Comparison of ENCODE assay signal across 8 cellular contexts in genomic region chr6:42021847-42022754, GRCh38. TPM values are rescaled to one million over a fixed set of nuclear protein-coding genes. Genes with fewer than 3 reads are reported as not detected.
DNase-seq lines count a peak whose midpoint lies in the region; ATAC-seq, FAIRE-seq and TF ChIP-seq lines count a peak whose summit lies in the region.

No MANE protein-coding gene starts in this region.

- FAIRE-seq in D721Med (lab: Jason Lieb, UNC), result no peak

- peak overlapping the region; percentile 42 for H3K27ac ChIP-seq in HL-60 (replicated peaks)
- peak overlapping the region in 3 of 4 donors; percentile 32 to 43 (median 43) for H3K27ac ChIP-seq in sigmoid colon

- no peaks in the 10 kb centered on the region for H3K36me3 ChIP-seq in sigmoid colon

- TF ChIP-seq CTCF in GM13976 (IDR thresholded peaks at IDR 0.05; ENCODE audit: borderline replicate concordance, control extremely low read depth, extremely low read depth, insufficient read depth, missing control alignments) (no peak), HL-60 (IDR thresholded peaks at IDR 0.05; ENCODE audit: insufficient read depth, low read length) (no peak), sigmoid colon (IDR thresholded peaks at IDR 0.05) (no peak), D721Med (IDR thresholded peaks at IDR 0.05; ENCODE audit: insufficient read depth, missing control alignments) (no peak)

- TF ChIP-seq EP300 in sigmoid colon (IDR thresholded peaks at IDR 0.05), result no peak

- 50 to 76% methylated on average over 12 of the region's 12 CpGs for WGBS in sigmoid colon, 2 donors

- H3K4me3 ChIP-seq in HL-60 (replicated peaks; ENCODE audit: insufficient read depth, low read length) (no peak overlapping the region), sigmoid colon (no peak overlapping the region)

- intact Hi-C loops in sigmoid colon (cut with DNase I), result no loop called here

- peaks cover 0 to 23% (median 22%) of the 10 kb centered on the region in 4 donors for H3K4me1 ChIP-seq in sigmoid colon

- H3K9me3 ChIP-seq in sigmoid colon, result no peaks in the 10 kb centered on the region

- no peaks in the 10 kb centered on the region for H3K27me3 ChIP-seq in HL-60 (ENCODE audit: insufficient read depth, poor library complexity, severe bottlenecking)
- no peaks in the 10 kb centered on the region for H3K27me3 ChIP-seq in sigmoid colon

- TF ChIP-seq POLR2A in sigmoid colon (IDR thresholded peaks at IDR 0.05), result no peak

- ATAC-seq in GM21447 (IDR thresholded peaks at IDR 0.05; ENCODE audit: unreplicated experiment), result no peak
- ATAC-seq in SK-N-SH treated with all-trans-retinoic acid at 6 μM for 48 hours, result no peak

- DNase-seq in GM13976 (ENCODE audit: low spot score) (peak; percentile 58), HL-60 (ENCODE audit: low read depth in 1 of 2, low spot score in 1 of 2) (no peak), sigmoid colon (no peak), DMS 273 (lab: John Stamatoyannopoulos, UW; ENCODE audit: unreplicated experiment) (no peak), D721Med (ENCODE audit: insufficient read length, low spot score) (no peak)
- peak; percentile 55 for DNase-seq in activated T-helper 9 cell treated with anti-CD3 and anti-CD28 coated beads, Interleukin-2, amount 50 U/mL, for 16 hours (ENCODE audit: low read depth)

- in situ Hi-C loops in GM13976 (cut with MboI; ENCODE audit: low sequenced_read_pairs, unreplicated experiment), result no loop called here

TF ChIP-seq in SK-N-SH treated with all-trans-retinoic acid at 6 μM for 48 hours, 23 proteins besides CTCF, POLR2A, EP300 and RAD21:
- no peak for TF ChIP-seq BACH2 (CRISPR knock-in tag; IDR thresholded peaks at IDR 0.05; ENCODE audit: borderline replicate concordance)
- no peak for TF ChIP-seq ZNF70 (CRISPR knock-in tag; IDR thresholded peaks at IDR 0.05)
- TF ChIP-seq SNAI2 (CRISPR knock-in tag; IDR thresholded peaks at IDR 0.05), result no peak
- TF ChIP-seq ISL1 (CRISPR knock-in tag; IDR thresholded peaks at IDR 0.05), result no peak
- TF ChIP-seq ZFP3 (CRISPR knock-in tag; IDR thresholded peaks at IDR 0.05), result no peak
- no peak for TF ChIP-seq CSDC2 (CRISPR knock-in tag; IDR thresholded peaks at IDR 0.05)
- no peak for TF ChIP-seq CREB5 (CRISPR knock-in tag; IDR thresholded peaks at IDR 0.05; ENCODE audit: low read depth)
- no peak for TF ChIP-seq ZNF8 (CRISPR knock-in tag; IDR thresholded peaks at IDR 0.05)
- TF ChIP-seq TCF4 (CRISPR knock-in tag; IDR thresholded peaks at IDR 0.05; ENCODE audit: borderline replicate concordance), result no peak
- no peak for TF ChIP-seq ARNTL (CRISPR knock-in tag; IDR thresholded peaks at IDR 0.05; ENCODE audit: borderline replicate concordance, low read depth)
- TF ChIP-seq POU6F1 (CRISPR knock-in tag; IDR thresholded peaks at IDR 0.05; ENCODE audit: borderline replicate concordance, low read depth), result no peak
- TF ChIP-seq PPARA (CRISPR knock-in tag; IDR thresholded peaks at IDR 0.05; ENCODE audit: borderline replicate concordance), result no peak
- TF ChIP-seq ZNF565 (CRISPR knock-in tag; conservative IDR thresholded peaks at IDR 0.05; ENCODE audit: low read depth), result no peak
- no peak for TF ChIP-seq CSRNP3 (CRISPR knock-in tag; IDR thresholded peaks at IDR 0.05)
- no peak for TF ChIP-seq RARB (CRISPR knock-in tag; IDR thresholded peaks at IDR 0.05)
TF ChIP-seq in SK-N-SH treated with all-trans-retinoic acid at 6 μM for 48 hours: peak in this region for 0.

RNA-seq across cellular contexts. Expression of gene TAF8, which starts 28.2 kb away (rescaled TPM):
- total RNA-seq in sigmoid colon, result 10 to 100 TPM; 20.3 to 30.7 (median 28.4) TPM
- polyA plus RNA-seq in sigmoid colon, result 10 to 100 TPM in 2 of 3 donors, 1 to 10 TPM in 1; 4.9 to 14.7 (median 12.6) TPM

Comparison
In these comparisons a context has a peak if more than half of its experiments do, and no peak if none do; other contexts are left out.
1. DNase-seq: peak in GM13976 (single experiment) and activated T-helper 9 cell treated with anti-CD3 and anti-CD28 coated beads, Interleukin-2, amount 50 U/mL, for 16 hours (single experiment); none in HL-60 (0 of 2), sigmoid colon (single experiment), DMS 273 (single experiment) and D721Med (single experiment).